ENCODE assay signal across 12 cellular contexts in the genomic region with DNA sequence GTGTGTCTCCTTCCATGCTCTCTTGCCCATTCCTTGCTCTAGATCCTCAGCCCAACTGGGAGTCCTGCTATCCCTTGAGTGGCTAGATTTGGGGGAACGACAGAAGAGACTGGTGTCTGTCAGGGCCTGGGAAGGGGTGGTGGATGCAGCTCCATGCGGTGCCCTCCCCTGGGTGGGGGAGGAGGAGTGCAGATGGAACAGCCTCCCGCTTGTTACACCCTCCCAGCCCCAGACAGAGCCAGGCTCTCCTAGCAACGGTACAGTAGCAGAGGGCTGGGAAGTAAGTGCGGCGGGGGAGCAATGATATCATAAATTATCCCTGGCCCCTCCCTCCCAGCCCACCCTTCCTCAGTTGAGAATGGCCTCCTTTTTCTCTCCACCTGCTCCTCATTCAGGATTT.
"Had no signal": no experiment of that assay in that cellular context is flagged by ENCODE, and none has a peak within 500 bp of the region (broad histone marks: within the 10 kb centered on the region; RNA-seq: fewer than 3 reads in every experiment).

No MANE protein-coding gene starts in this region.

- ATAC-seq: activated CD8-positive, alpha-beta memory T cell treated with anti-CD3 and anti-CD28 coated beads, Interleukin-2, amount 10 ng/mL, durations not matched to agents 7 days and 5 days; activated naive CD4-positive, alpha-beta T cell treated with anti-CD3 and anti-CD28 coated beads, Interleukin-2, amount 50 U/mL, for 72 hours; left lung had no signal

- DNase-seq: activated CD4-positive, alpha-beta T cell treated with anti-CD3 and anti-CD28 coated beads, Interleukin-2, amount 50 U/mL, for 48 hours; activated CD4-positive, CD25-positive, alpha-beta regulatory T cell treated with anti-CD3 and anti-CD28 coated beads, Interleukin-2, amount 50 U/mL, for 72 hours; activated CD8-positive, alpha-beta memory T cell treated with anti-CD3 and anti-CD28 coated beads, Interleukin-2, amount 10 ng/mL, durations not matched to agents 7 days and 5 days; activated effector memory CD4-positive, alpha-beta T cell treated with anti-CD3 and anti-CD28 coated beads, Interleukin-2, amount 50 U/mL, for 16 hours; activated T-cell treated with anti-CD3 and anti-CD28 coated beads, Interleukin-2, amount 50 U/mL, for 24 hours; amniotic stem cell; islet precursor cell; mesenchymal stem cell; stimulated activated CD4-positive, alpha-beta T cell treated with anti-CD3 and anti-CD28 coated beads, Interleukin-12 subunit alpha, Interleukin-12 subunit beta, amount 100 ng/mL, for 4 hours; stimulated activated naive CD4-positive, alpha-beta T cell had no signal

- H3K27ac ChIP-seq: left lung had no signal
